30 cellular contexts compared by ENCODE assay signal in the genomic region with DNA sequence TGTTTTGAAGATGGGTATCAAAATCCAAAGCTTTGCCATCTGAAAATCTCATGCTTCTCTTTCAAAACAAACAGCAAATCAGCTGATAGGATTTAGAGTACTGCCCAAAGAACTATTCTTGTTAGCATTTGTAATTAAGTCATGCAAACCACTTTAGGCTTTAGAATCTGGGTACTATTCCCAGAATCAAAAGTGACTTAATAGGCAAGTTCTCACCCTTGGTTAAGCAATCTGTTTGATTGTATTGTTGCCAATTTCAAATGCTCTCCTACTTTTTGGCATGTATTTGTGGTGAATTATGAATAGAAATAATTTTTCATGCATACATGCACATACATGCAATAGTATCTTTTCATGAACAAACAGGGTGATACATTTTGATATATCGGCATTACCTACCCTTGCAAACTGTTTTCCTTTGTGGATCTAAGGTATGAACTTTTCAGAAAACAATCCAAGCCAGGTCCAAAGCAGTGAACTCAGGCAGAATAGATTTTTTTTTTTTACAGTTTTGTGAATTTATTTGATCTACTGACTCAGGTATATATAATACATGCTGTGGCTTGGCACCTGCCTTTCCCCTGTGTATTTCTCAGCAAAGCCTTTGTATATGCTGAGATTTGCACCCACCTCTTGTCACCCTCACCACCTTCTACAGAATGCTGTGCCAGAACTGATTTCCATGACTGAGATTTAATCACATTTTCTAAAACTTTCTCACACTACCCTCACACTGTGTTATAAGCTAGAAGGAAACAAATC. TPM values are rescaled to one million over a fixed set of nuclear protein-coding genes. Genes with fewer than 3 reads are reported as not detected.
A peak's percentile ranks its signal among the peaks of the same experiment; 100 is the strongest.
DNase-seq lines count a peak whose midpoint lies in the region; ATAC-seq and TF ChIP-seq lines count a peak whose summit lies in the region.
"Had no signal": no experiment of that assay in that cellular context is flagged by ENCODE, and none has a peak within 500 bp of the region (broad histone marks: within the 10 kb centered on the region; RNA-seq: fewer than 3 reads in every experiment).

No MANE protein-coding gene starts in this region.

- ATAC-seq in sciatic nerve (peak; percentile 24), GM18505 (IDR thresholded peaks at IDR 0.05; ENCODE audit: unreplicated experiment) (no peak)
- ATAC-seq: K562, left colon had no signal

- H3K36me3 ChIP-seq in CD8-positive, alpha-beta memory T cell (ENCODE audit: insufficient read depth, low read length), result no peaks in the 10 kb centered on the region

- no peak overlapping the region for H3K4me3 ChIP-seq in CD8-positive, alpha-beta memory T cell (ENCODE audit: low read length)
- H3K4me3 ChIP-seq: GM23248, hepatocyte, K562 had no signal

- no peaks in the 10 kb centered on the region for H3K4me1 ChIP-seq in CD8-positive, alpha-beta memory T cell (ENCODE audit: insufficient read depth, low read length)

- H3K9me3 ChIP-seq in CD8-positive, alpha-beta memory T cell (ENCODE audit: low read length), result no peaks in the 10 kb centered on the region
- H3K9me3 ChIP-seq: SK-N-SH had no signal

- no peak for TF ChIP-seq CTCF in brain (conservative IDR thresholded peaks at IDR 0.05)

- no peaks in the 10 kb centered on the region for H3K9me3 Mint-ChIP-seq in brain
- no peaks in the 10 kb centered on the region for H3K9me3 Mint-ChIP-seq in activated T-cell treated with anti-CD3 and anti-CD28 coated beads, Interleukin-2, amount 50 U/mL, for 24 hours
- H3K9me3 Mint-ChIP-seq in CD8-positive, alpha-beta memory T cell, result no peaks in the 10 kb centered on the region
- H3K9me3 Mint-ChIP-seq: activated CD4-positive, alpha-beta memory T cell treated with anti-CD3 and anti-CD28 coated beads, Interleukin-2, amount 10 ng/mL, durations not matched to agents 7 days and 5 days; activated naive CD8-positive, alpha-beta T cell treated with anti-CD3 and anti-CD28 coated beads for 36 hours; mesothelial cell of epicardium; nephron; T-helper 1 cell treated with Interleukin-12 subunit alpha and Interleukin-12 subunit beta and Interleukin-4 antibody, amounts not matched to agents 30 μg/mL and 1 μg/mL, for 36 hours had no signal

- POLR2A ChIA-PET in CD8-positive, alpha-beta memory T cell (lab: Charles Lee), result no interaction called here

- intact Hi-C loops in sciatic nerve (cut with DNase I), result no loop called here

- peaks cover 6% of the 10 kb centered on the region for H3K27me3 Mint-ChIP-seq in brain
- H3K27me3 Mint-ChIP-seq in activated T-cell treated with anti-CD3 and anti-CD28 coated beads, Interleukin-2, amount 50 U/mL, for 24 hours, result peaks cover 24% of the 10 kb centered on the region
- H3K27me3 Mint-ChIP-seq in CD8-positive, alpha-beta memory T cell, result peaks cover 6 to 19% of the 10 kb centered on the region in 2 donors

- TF ChIP-seq POLR2A in GM18505 (IDR thresholded peaks at IDR 0.05; ENCODE audit: borderline replicate concordance, extremely low read depth, insufficient read depth, insufficient read length), result no peak

- peak overlapping the region in 4 of 5 experiments; percentile 46 to 94 (median 79) for H3K27ac Mint-ChIP-seq in brain
- H3K27ac Mint-ChIP-seq in activated T-cell treated with anti-CD3 and anti-CD28 coated beads, Interleukin-2, amount 50 U/mL, for 24 hours, result no peak overlapping the region
- H3K27ac Mint-ChIP-seq in CD8-positive, alpha-beta memory T cell, result no peak overlapping the region
- H3K27ac Mint-ChIP-seq: activated CD4-positive, alpha-beta memory T cell treated with anti-CD3 and anti-CD28 coated beads, Interleukin-2, amount 10 ng/mL, durations not matched to agents 7 days and 5 days; activated naive CD8-positive, alpha-beta T cell treated with anti-CD3 and anti-CD28 coated beads for 36 hours; mesothelial cell of epicardium; nephron; T-helper 1 cell treated with Interleukin-12 subunit alpha and Interleukin-12 subunit beta and Interleukin-4 antibody, amounts not matched to agents 30 μg/mL and 1 μg/mL, for 36 hours had no signal

- H3K4me3 Mint-ChIP-seq in brain, result peak overlapping the region in 2 of 5 experiments; percentile 51 to 65
- no peak overlapping the region for H3K4me3 Mint-ChIP-seq in activated T-cell treated with anti-CD3 and anti-CD28 coated beads, Interleukin-2, amount 50 U/mL, for 24 hours
- H3K4me3 Mint-ChIP-seq in CD8-positive, alpha-beta memory T cell, result no peak overlapping the region
- H3K4me3 Mint-ChIP-seq: activated CD4-positive, alpha-beta memory T cell treated with anti-CD3 and anti-CD28 coated beads, Interleukin-2, amount 10 ng/mL, durations not matched to agents 7 days and 5 days; activated naive CD8-positive, alpha-beta T cell treated with anti-CD3 and anti-CD28 coated beads for 36 hours; mesothelial cell of epicardium; nephron; T-helper 1 cell treated with Interleukin-12 subunit alpha and Interleukin-12 subunit beta and Interleukin-4 antibody, amounts not matched to agents 30 μg/mL and 1 μg/mL, for 36 hours had no signal

- in situ Hi-C loops in G401 (cut with HindIII; ENCODE audit: low sequenced_read_pairs), result no loop called here

- H3K27me3 ChIP-seq in CD8-positive, alpha-beta memory T cell (ENCODE audit: insufficient read depth, low read length, poor library complexity, severe bottlenecking), result peaks cover 8% of the 10 kb centered on the region
- H3K27me3 ChIP-seq: hepatocyte had no signal

- H3K4me1 Mint-ChIP-seq in brain, result peaks cover 15% of the 10 kb centered on the region
- no peaks in the 10 kb centered on the region for H3K4me1 Mint-ChIP-seq in activated T-cell treated with anti-CD3 and anti-CD28 coated beads, Interleukin-2, amount 50 U/mL, for 24 hours (ENCODE audit: low read depth)
- no peaks in the 10 kb centered on the region for H3K4me1 Mint-ChIP-seq in CD8-positive, alpha-beta memory T cell
- H3K4me1 Mint-ChIP-seq: activated CD4-positive, alpha-beta memory T cell treated with anti-CD3 and anti-CD28 coated beads, Interleukin-2, amount 10 ng/mL, durations not matched to agents 7 days and 5 days; activated naive CD8-positive, alpha-beta T cell treated with anti-CD3 and anti-CD28 coated beads for 36 hours had no signal

- H3K27ac ChIP-seq in CD8-positive, alpha-beta memory T cell (ENCODE audit: low read depth, low read length), result no peak overlapping the region
- H3K27ac ChIP-seq: GM23248, hepatocyte had no signal

- no peaks in the 10 kb centered on the region for H3K36me3 Mint-ChIP-seq in brain
- no peaks in the 10 kb centered on the region for H3K36me3 Mint-ChIP-seq in activated T-cell treated with anti-CD3 and anti-CD28 coated beads, Interleukin-2, amount 50 U/mL, for 24 hours (ENCODE audit: low read depth)
- no peaks in the 10 kb centered on the region for H3K36me3 Mint-ChIP-seq in CD8-positive, alpha-beta memory T cell
- H3K36me3 Mint-ChIP-seq: activated naive CD8-positive, alpha-beta T cell treated with anti-CD3 and anti-CD28 coated beads for 36 hours; mesothelial cell of epicardium had no signal

- CTCF ChIA-PET in CD8-positive, alpha-beta memory T cell (lab: Charles Lee), result no interaction called here

- DNase-seq in G401 (ENCODE audit: low spot score) (peak; percentile 10), globus pallidus (ENCODE audit: low spot score) (peak; percentile 22), sciatic nerve (ENCODE audit: low spot score) (no peak), NCI-H82 treated with DMSO at 0.1 percent for 48 hours (lab: John Stamatoyannopoulos, UW; ENCODE audit: unreplicated experiment) (no peak)
- no peak for DNase-seq in activated T-cell treated with anti-CD3 and anti-CD28 coated beads, Interleukin-2, amount 50 U/mL, for 24 hours
- DNase-seq in CD8-positive, alpha-beta memory T cell, result no peak
- DNase-seq: activated CD4-positive, alpha-beta memory T cell treated with anti-CD3 and anti-CD28 coated beads, Interleukin-2, amount 10 ng/mL, durations not matched to agents 7 days and 5 days; activated CD4-positive, CD25-positive, alpha-beta regulatory T cell treated with anti-CD3 and anti-CD28 coated beads, Interleukin-2, amount 50 U/mL, for 72 hours; activated effector memory CD4-positive, alpha-beta T cell treated with Interleukin-2 at 50 U/mL for 16 hours; activated naive CD8-positive, alpha-beta T cell treated with anti-CD3 and anti-CD28 coated beads for 36 hours; C1 segment of cervical spinal cord; foreskin fibroblast; GM23248; left colon; NCI-H1105; NCI-H187 treated with DMSO at 0.1 percent for 48 hours; NCI-H2171 treated with DMSO at 0.1 percent for 48 hours; NCI-H69; retina; SK-N-SH; stimulated activated CD4-positive, alpha-beta T cell treated with anti-CD3 and anti-CD28 coated beads, Interleukin-4, amount 100 ng/mL, for 1 hour had no signal

RNA-seq across cellular contexts. Expression of a gene that starts 9.0 kb away (rescaled TPM):
- not detected in 2 replicates for total RNA-seq in G401 (2014; rRNA removed; shearing (Covaris generic))
- polyA plus RNA-seq in brain (ENCODE audit: insufficient read depth, low read depth, low replicate concordance), result 0.78 TPM
- total RNA-seq in sciatic nerve, result 61.1 TPM
- total RNA-seq in CD8-positive, alpha-beta memory T cell, result not detected
- polyA plus RNA-seq in CD8-positive, alpha-beta memory T cell, result not detected
- total RNA-seq: activated CD4-positive, alpha-beta memory T cell treated with anti-CD3 and anti-CD28 coated beads, Interleukin-2, amount 10 ng/mL, durations not matched to agents 7 days and 5 days; activated naive CD8-positive, alpha-beta T cell treated with anti-CD3 and anti-CD28 coated beads for 36 hours; astrocyte; K562; osteocyte had no signal
- polyA plus RNA-seq: hepatocyte, K562, SK-N-SH had no signal

Comparison
In these comparisons a context has a peak if more than half of its experiments do, and no peak if none do; other contexts are left out.
1. DNase-seq: peak in G401 (single experiment) and globus pallidus (single experiment); none in sciatic nerve (single experiment), activated T-cell treated with anti-CD3 and anti-CD28 coated beads, Interleukin-2, amount 50 U/mL, for 24 hours (single experiment), CD8-positive, alpha-beta memory T cell (0 of 5) and NCI-H82 treated with DMSO at 0.1 percent for 48 hours (single experiment).
2. H3K27ac Mint-ChIP-seq: peak in brain (4 of 5); none in activated T-cell treated with anti-CD3 and anti-CD28 coated beads, Interleukin-2, amount 50 U/mL, for 24 hours (single experiment) and CD8-positive, alpha-beta memory T cell (0 of 8).
3. RNA of a gene that starts 9.0 kb away (total RNA-seq): 61.1 TPM in sciatic nerve (single experiment); not detected in G401 and not detected in CD8-positive, alpha-beta memory T cell; every median in the first group is over 10 times any median in the second.